ENCODE assay signal across 12 cellular contexts in the genomic region with DNA sequence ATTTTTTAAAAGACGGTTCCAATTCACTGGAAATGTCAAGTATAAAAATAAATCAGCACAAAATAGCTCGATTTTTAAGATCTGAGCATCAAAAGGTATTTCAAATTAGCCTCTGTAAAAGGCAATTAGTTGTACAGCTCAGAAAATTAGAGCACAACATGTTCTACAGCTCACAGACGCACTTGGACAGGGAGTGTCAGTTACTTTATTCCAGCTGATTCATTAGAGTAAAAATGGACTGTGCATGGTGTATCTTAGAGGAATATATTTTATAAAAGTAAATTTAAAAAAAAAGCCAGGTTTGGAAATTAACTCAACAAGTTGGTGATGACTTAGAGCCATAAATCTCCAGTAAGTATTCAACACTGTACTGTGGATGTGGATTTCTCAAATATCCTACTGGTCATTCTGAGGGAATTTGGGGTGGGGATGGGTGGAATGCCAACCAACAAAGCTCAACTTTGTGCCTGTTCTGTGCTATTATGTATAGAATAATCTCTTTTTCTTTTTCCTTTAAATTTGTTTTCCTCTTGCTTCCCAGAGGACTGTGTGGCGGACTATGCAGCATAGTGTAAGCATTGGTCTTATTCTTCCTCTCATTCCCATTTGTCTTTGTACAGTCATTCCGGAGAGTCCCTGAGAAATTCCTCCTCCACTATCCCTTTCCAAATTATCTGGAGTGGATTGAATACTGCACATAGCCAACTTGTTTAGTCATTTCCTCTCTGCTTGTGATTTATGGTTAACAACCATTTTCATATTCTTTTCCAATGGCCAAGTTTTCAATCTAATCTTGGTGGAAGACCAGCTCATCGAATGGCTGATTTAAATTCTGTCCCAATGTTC.
DNase-seq lines count a peak whose midpoint lies in the region; ATAC-seq and TF ChIP-seq lines count a peak whose summit lies in the region.
"Had no signal": no experiment of that assay in that cellular context is flagged by ENCODE, and none has a peak within 500 bp of the region (broad histone marks: within the 10 kb centered on the region; RNA-seq: fewer than 3 reads in every experiment).

No MANE protein-coding gene starts in this region.

- CTCF ChIA-PET in GM10248 (lab: Yijun Ruan, JAX) = interaction anchor here (1.4 to 2.0 kb wide), 2 partner anchors 11 to 42 kb away, joined by 4 to 10 read pairs; no protein-coding TSS in a partner anchor

- intact Hi-C loops in sciatic nerve (cut with DNase I) = no loop called here

- H3K4me1 ChIP-seq in foreskin keratinocyte = peaks cover 19% of the 10 kb centered on the region

- POLR2A ChIA-PET in GM10248 (lab: Yijun Ruan, JAX) = no interaction called here

- DNase-seq in GM04503 (ENCODE audit: low read depth) (peak; percentile 74), foreskin keratinocyte (peak; percentile 85 to 94), sciatic nerve (ENCODE audit: low spot score) (no peak), AML-193 (lab: John Stamatoyannopoulos, UW) (no peak), GM10248 (ENCODE audit: extremely low spot score) (no peak), H7 (no peak)
- DNase-seq: adrenal gland, DMS79 had no signal

- ATAC-seq in SK-N-SH treated with all-trans-retinoic acid at 6 μM for 48 hours (peak; percentile 87), foreskin keratinocyte (peak; percentile 92), sciatic nerve (peak; percentile 55), GM19351 (IDR thresholded peaks at IDR 0.05; ENCODE audit: unreplicated experiment) (no peak)
- ATAC-seq: esophagus mucosa, K562 had no signal

- TF ChIP-seq CTCF in foreskin keratinocyte (conservative IDR thresholded peaks at IDR 0.05) = no peak
- no peak for TF ChIP-seq CTCF in GM10248 (IDR thresholded peaks at IDR 0.05; ENCODE audit: control extremely low read depth, extremely low read depth, low read depth, missing control alignments)

- H3K27me3 ChIP-seq in foreskin keratinocyte = no peaks in the 10 kb centered on the region
- no peaks in the 10 kb centered on the region for H3K27me3 ChIP-seq in H7 (ENCODE audit: control insufficient read depth, insufficient read depth, low read length)
- H3K27me3 ChIP-seq: adrenal gland had no signal

- no peak overlapping the region for H3K4me3 ChIP-seq in H7 (ENCODE audit: insufficient read depth, low read depth, low read length)
- H3K4me3 ChIP-seq: adrenal gland, K562 had no signal

- no peaks in the 10 kb centered on the region for H3K36me3 ChIP-seq in H7 (replicated peaks; ENCODE audit: control insufficient read depth, insufficient read depth, low read length)
- H3K36me3 ChIP-seq: adrenal gland had no signal

- H3K27ac ChIP-seq in foreskin keratinocyte = peak overlapping the region; percentile 86

TF ChIP-seq in SK-N-SH treated with all-trans-retinoic acid at 6 μM for 48 hours, 23 proteins besides CTCF, POLR2A, EP300 and RAD21:
- TF ChIP-seq ISL1 (CRISPR knock-in tag; IDR thresholded peaks at IDR 0.05) (peak; percentile 75), GLIS3 (CRISPR knock-in tag; IDR thresholded peaks at IDR 0.05) (0 out of 2 replicates have a peak, but pooled peaks have one; percentile 69), TOX (CRISPR knock-in tag; IDR thresholded peaks at IDR 0.05; ENCODE audit: borderline replicate concordance) (peak; percentile 61; the same call in 1 of the 2 replicates), ZFP3 (CRISPR knock-in tag; IDR thresholded peaks at IDR 0.05) (no peak), ARNTL (CRISPR knock-in tag; IDR thresholded peaks at IDR 0.05; ENCODE audit: borderline replicate concordance, low read depth) (no peak), ZNF70 (CRISPR knock-in tag; IDR thresholded peaks at IDR 0.05) (no peak), ZC3H10 (CRISPR knock-in tag; IDR thresholded peaks at IDR 0.05) (0 out of 2 replicates have a peak, but pooled peaks have one; percentile 28), CSDC2 (CRISPR knock-in tag; IDR thresholded peaks at IDR 0.05) (peak; percentile 73; the same call in 1 of the 2 replicates), RARB (CRISPR knock-in tag; IDR thresholded peaks at IDR 0.05) (no peak), PPARA (CRISPR knock-in tag; IDR thresholded peaks at IDR 0.05; ENCODE audit: borderline replicate concordance) (no peak), ESRRG (CRISPR knock-in tag; IDR thresholded peaks at IDR 0.05) (no peak)
- TF ChIP-seq, protein P1, sequence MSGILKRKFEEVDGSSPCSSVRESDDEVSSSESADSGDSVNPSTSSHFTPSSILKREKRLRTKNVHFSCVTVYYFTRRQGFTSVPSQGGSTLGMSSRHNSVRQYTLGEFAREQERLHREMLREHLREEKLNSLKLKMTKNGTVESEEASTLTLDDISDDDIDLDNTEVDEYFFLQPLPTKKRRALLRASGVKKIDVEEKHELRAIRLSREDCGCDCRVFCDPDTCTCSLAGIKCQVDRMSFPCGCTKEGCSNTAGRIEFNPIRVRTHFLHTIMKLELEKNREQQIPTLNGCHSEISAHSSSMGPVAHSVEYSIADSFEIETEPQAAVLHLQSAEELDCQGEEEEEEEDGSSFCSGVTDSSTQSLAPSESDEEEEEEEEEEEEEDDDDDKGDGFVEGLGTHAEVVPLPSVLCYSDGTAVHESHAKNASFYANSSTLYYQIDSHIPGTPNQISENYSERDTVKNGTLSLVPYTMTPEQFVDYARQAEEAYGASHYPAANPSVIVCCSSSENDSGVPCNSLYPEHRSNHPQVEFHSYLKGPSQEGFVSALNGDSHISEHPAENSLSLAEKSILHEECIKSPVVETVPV (CRISPR knock-in tag; IDR thresholded peaks at IDR 0.05) = no peak
- TF ChIP-seq, protein P2, sequence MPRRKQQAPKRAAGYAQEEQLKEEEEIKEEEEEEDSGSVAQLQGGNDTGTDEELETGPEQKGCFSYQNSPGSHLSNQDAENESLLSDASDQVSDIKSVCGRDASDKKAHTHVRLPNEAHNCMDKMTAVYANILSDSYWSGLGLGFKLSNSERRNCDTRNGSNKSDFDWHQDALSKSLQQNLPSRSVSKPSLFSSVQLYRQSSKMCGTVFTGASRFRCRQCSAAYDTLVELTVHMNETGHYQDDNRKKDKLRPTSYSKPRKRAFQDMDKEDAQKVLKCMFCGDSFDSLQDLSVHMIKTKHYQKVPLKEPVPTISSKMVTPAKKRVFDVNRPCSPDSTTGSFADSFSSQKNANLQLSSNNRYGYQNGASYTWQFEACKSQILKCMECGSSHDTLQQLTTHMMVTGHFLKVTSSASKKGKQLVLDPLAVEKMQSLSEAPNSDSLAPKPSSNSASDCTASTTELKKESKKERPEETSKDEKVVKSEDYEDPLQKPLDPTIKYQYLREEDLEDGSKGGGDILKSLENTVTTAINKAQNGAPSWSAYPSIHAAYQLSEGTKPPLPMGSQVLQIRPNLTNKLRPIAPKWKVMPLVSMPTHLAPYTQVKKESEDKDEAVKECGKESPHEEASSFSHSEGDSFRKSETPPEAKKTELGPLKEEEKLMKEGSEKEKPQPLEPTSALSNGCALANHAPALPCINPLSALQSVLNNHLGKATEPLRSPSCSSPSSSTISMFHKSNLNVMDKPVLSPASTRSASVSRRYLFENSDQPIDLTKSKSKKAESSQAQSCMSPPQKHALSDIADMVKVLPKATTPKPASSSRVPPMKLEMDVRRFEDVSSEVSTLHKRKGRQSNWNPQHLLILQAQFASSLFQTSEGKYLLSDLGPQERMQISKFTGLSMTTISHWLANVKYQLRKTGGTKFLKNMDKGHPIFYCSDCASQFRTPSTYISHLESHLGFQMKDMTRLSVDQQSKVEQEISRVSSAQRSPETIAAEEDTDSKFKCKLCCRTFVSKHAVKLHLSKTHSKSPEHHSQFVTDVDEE (CRISPR knock-in tag; IDR thresholded peaks at IDR 0.05) = no peak
- TF ChIP-seq, protein P3, sequence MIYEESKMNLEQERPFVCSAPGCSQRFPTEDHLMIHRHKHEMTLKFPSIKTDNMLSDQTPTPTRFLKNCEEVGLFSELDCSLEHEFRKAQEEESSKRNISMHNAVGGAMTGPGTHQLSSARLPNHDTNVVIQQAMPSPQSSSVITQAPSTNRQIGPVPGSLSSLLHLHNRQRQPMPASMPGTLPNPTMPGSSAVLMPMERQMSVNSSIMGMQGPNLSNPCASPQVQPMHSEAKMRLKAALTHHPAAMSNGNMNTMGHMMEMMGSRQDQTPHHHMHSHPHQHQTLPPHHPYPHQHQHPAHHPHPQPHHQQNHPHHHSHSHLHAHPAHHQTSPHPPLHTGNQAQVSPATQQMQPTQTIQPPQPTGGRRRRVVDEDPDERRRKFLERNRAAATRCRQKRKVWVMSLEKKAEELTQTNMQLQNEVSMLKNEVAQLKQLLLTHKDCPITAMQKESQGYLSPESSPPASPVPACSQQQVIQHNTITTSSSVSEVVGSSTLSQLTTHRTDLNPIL (CRISPR knock-in tag; IDR thresholded peaks at IDR 0.05; ENCODE audit: low read depth) = peak; percentile 8; the same call in 1 of the 2 replicates

Comparison
In these comparisons a context has a peak if more than half of its experiments do, and no peak if none do; other contexts are left out.
1. DNase-seq: peak in GM04503 (single experiment) and foreskin keratinocyte (2 of 2); none in sciatic nerve (single experiment), AML-193 (0 of 2), GM10248 (single experiment) and H7 (single experiment).